In genomic region chr10:80589726-80590373, GRCh38 we compare ENCODE assay signal across 1 cellular context.
TF ChIP-seq lines count a peak whose summit lies in the region.

No MANE protein-coding gene starts in this region.

TF ChIP-seq in H1, 55 proteins besides CTCF, POLR2A, EP300 and RAD21:
- TF ChIP-seq CHD7 (IDR thresholded peaks at IDR 0.05; ENCODE audit: insufficient replicate concordance, low read length) (no peak), ZNF274 (IDR thresholded peaks at IDR 0.05; ENCODE audit: borderline replicate concordance, extremely low read depth, low read length) (no peak), ASH2L (IDR thresholded peaks at IDR 0.05; ENCODE audit: low read length) (no peak), EGR1 (IDR thresholded peaks at IDR 0.05; ENCODE audit: borderline replicate concordance, low read depth, low read length) (no peak), CBX8 (IDR thresholded peaks at IDR 0.05; ENCODE audit: borderline replicate concordance, low read depth, low read length) (no peak), HDAC6 (IDR thresholded peaks at IDR 0.05; ENCODE audit: low read depth, low read length) (no peak), JUN (IDR thresholded peaks at IDR 0.05; ENCODE audit: low read depth, low read length) (no peak), E2F6 (IDR thresholded peaks at IDR 0.05) (no peak), TCF12 (IDR thresholded peaks at IDR 0.05; ENCODE audit: low read depth, low read length) (no peak), CEBPB (IDR thresholded peaks at IDR 0.05; ENCODE audit: low read depth, low read length) (no peak)
